9 cellular contexts compared by ENCODE assay signal in genomic region chr14:70257526-70257925, GRCh38.
DNase-seq lines count a peak whose midpoint lies in the region; ATAC-seq and TF ChIP-seq lines count a peak whose summit lies in the region.
"Had no signal": no experiment of that assay in that cellular context is flagged by ENCODE, and none has a peak within 500 bp of the region (broad histone marks: within the 10 kb centered on the region; RNA-seq: fewer than 3 reads in every experiment).

No MANE protein-coding gene starts in this region.

- H3K4me3 ChIP-seq in brain microvascular endothelial cell (ENCODE audit: low read depth, low read length) (no peak overlapping the region), transverse colon (no peak overlapping the region)
- H3K4me3 ChIP-seq: prostate gland had no signal

- peaks cover 9% of the 10 kb centered on the region for H3K27me3 ChIP-seq in brain microvascular endothelial cell (replicated peaks)
- peaks cover 44% of the 10 kb centered on the region for H3K27me3 ChIP-seq in transverse colon

- TF ChIP-seq EP300 in transverse colon (IDR thresholded peaks at IDR 0.05; ENCODE audit: low read depth), result no peak

- H3K27ac ChIP-seq in brain microvascular endothelial cell, result no peak overlapping the region
- no peak overlapping the region for H3K27ac ChIP-seq in transverse colon
- H3K27ac ChIP-seq: prostate gland had no signal

- TF ChIP-seq POLR2A in transverse colon (IDR thresholded peaks at IDR 0.05), result no peak

- intact Hi-C loops in transverse colon (cut with DNase I; ENCODE audit: low total_unique reads), result no loop called here

- no peaks in the 10 kb centered on the region for H3K4me1 ChIP-seq in transverse colon
- H3K4me1 ChIP-seq: prostate gland had no signal

- H3K36me3 ChIP-seq in brain microvascular endothelial cell (replicated peaks), result no peaks in the 10 kb centered on the region
- H3K36me3 ChIP-seq in transverse colon, result no peaks in the 10 kb centered on the region
- H3K36me3 ChIP-seq: prostate gland had no signal

- DNase-seq in stimulated activated CD4-positive, alpha-beta T cell treated with anti-CD3 and anti-CD28 coated beads, Interleukin-15, amount 100 ng/mL, for 24 hours, result peak; percentile 31
- DNase-seq in stimulated activated CD4-positive, alpha-beta T cell treated with anti-CD3 and anti-CD28 coated beads, Interleukin-4, amount 100 ng/mL, for 24 hours, result no peak
- DNase-seq in M059J (ENCODE audit: low read depth) (peak; percentile 3), brain microvascular endothelial cell (no peak), transverse colon (peak; percentile 21), NCI-H128 (lab: John Stamatoyannopoulos, UW; ENCODE audit: unreplicated experiment) (no peak)

- TF ChIP-seq CTCF in brain microvascular endothelial cell (IDR thresholded peaks at IDR 0.05; ENCODE audit: low read depth, low read length, missing control alignments), result peak; percentile 24
- peak in 2 of 5 experiments; percentile 13 to 32 for TF ChIP-seq CTCF in transverse colon (IDR thresholded peaks at IDR 0.05)

- no peaks in the 10 kb centered on the region for H3K9me3 ChIP-seq in transverse colon
- H3K9me3 ChIP-seq: prostate gland had no signal

- no peak for ATAC-seq in GM21717 (IDR thresholded peaks at IDR 0.05; ENCODE audit: unreplicated experiment)
- ATAC-seq in GM19397 (IDR thresholded peaks at IDR 0.05; ENCODE audit: unreplicated experiment), result no peak

- in situ Hi-C loops in brain microvascular endothelial cell (cut with HindIII; ENCODE audit: low pct_ligation_motif_present, low sequenced_read_pairs), result no loop called here
- in situ Hi-C loops in transverse colon (cut with MboI; ENCODE audit: low pct_ligation_motif_present in 1 of 4, low pct_unique_long_range_greater_than_20kb in 1 of 4, low sequenced_read_pairs in 3 of 4), result no loop called here

- 72 to 77% methylated on average over 4 to 7 of the region's 7 CpGs for WGBS in transverse colon (ENCODE audit: low coverage in 1 of 2), 2 donors

Comparison
In these comparisons a context has a peak if more than half of its experiments do, and no peak if none do; other contexts are left out.
1. DNase-seq: peak in stimulated activated CD4-positive, alpha-beta T cell treated with anti-CD3 and anti-CD28 coated beads, Interleukin-15, amount 100 ng/mL, for 24 hours (single experiment), M059J (single experiment) and transverse colon (single experiment); none in stimulated activated CD4-positive, alpha-beta T cell treated with anti-CD3 and anti-CD28 coated beads, Interleukin-4, amount 100 ng/mL, for 24 hours (single experiment), brain microvascular endothelial cell (single experiment) and NCI-H128 (single experiment).